33 cellular contexts compared by ENCODE assay signal in the genomic region with DNA sequence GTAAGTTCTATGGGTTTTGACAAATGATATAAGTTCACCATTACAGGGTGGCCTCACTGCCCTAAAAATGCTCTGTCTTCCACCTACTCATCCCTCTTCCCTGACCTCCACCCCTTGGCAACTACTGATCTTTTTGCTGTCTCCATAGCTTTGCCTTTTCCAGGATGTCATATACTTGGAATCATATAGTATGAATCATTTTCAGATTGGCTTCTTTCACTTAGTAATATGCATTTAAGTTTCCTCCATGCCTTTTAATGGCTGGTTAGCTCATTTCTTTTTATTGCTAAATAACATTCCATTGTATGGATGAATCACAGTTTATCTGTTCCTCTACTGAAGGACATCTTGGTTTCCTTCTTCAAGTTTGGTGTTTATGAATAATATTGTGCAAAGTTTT. TPM values are rescaled to one million over a fixed set of nuclear protein-coding genes. Genes with fewer than 3 reads are reported as not detected.
DNase-seq lines count a peak whose midpoint lies in the region; ATAC-seq and TF ChIP-seq lines count a peak whose summit lies in the region.
"Had no signal": no experiment of that assay in that cellular context is flagged by ENCODE, and none has a peak within 500 bp of the region (broad histone marks: within the 10 kb centered on the region; RNA-seq: fewer than 3 reads in every experiment).

No MANE protein-coding gene starts in this region.

- TF ChIP-seq CTCF in body of pancreas (IDR thresholded peaks at IDR 0.05) (no peak), suprapubic skin (IDR thresholded peaks at IDR 0.05) (no peak)

- TF ChIP-seq EP300 in suprapubic skin (IDR thresholded peaks at IDR 0.05), result no peak

- peak; percentile 70 for DNase-seq in EL
- peak; percentile 56 for DNase-seq in NCI-H226
- no peak for DNase-seq in epithelial cell of prostate (ENCODE audit: low read depth, low spot score)
- DNase-seq in left colon, result no peak
- DNase-seq in body of pancreas, result no peak
- DNase-seq in HEK293T (ENCODE audit: extremely low spot score), result no peak
- DNase-seq in suprapubic skin (ENCODE audit: low spot score in 2 of 2), result no peak
- DNase-seq: ACHN; activated CD4-positive, alpha-beta T cell treated with anti-CD3 and anti-CD28 coated beads, Interleukin-2, amount 50 U/mL, for 4 hours; activated CD4-positive, CD25-positive, alpha-beta regulatory T cell; activated CD8-positive, alpha-beta memory T cell treated with anti-CD3 and anti-CD28 coated beads, Interleukin-2, amount 50 U/mL, for 4 hours; activated naive CD4-positive, alpha-beta T cell treated with anti-CD3 and anti-CD28 coated beads, Interleukin-2, amount 10 ng/mL, durations not matched to agents 7 days and 5 days; cortex of kidney; DMS79; esophagus squamous epithelium; glutamatergic neuron; islet precursor cell; midbrain; MM.1S; natural killer cell; NCI-H2029 treated with DMSO at 0.1 percent for 48 hours; NCI-H2227 treated with DMSO at 0.1 percent for 48 hours; NCI-H774; small intestine; stimulated activated CD8-positive, alpha-beta memory T cell treated with anti-CD3 and anti-CD28 coated beads, Interleukin-4, amount 100 ng/mL, for 48 hours; stimulated activated naive CD8-positive, alpha-beta T cell treated with anti-CD3 and anti-CD28 coated beads, Interleukin-15, amount 100 ng/mL, for 72 hours; T-helper 1 cell; thyroid gland had no signal

- H3K9me3 ChIP-seq in body of pancreas (no peaks in the 10 kb centered on the region), suprapubic skin (peaks cover 4% of the 10 kb centered on the region)
- H3K9me3 ChIP-seq: thyroid gland had no signal

- TF ChIP-seq POLR2A in body of pancreas (IDR thresholded peaks at IDR 0.05) (no peak), suprapubic skin (IDR thresholded peaks at IDR 0.05) (no peak)

- H3K27me3 ChIP-seq in body of pancreas (no peaks in the 10 kb centered on the region), suprapubic skin (peaks cover 6% of the 10 kb centered on the region)
- H3K27me3 ChIP-seq: thyroid gland had no signal

- H3K4me3 ChIP-seq in body of pancreas (no peak overlapping the region), suprapubic skin (no peak overlapping the region)
- H3K4me3 ChIP-seq: esophagus squamous epithelium, K562, thyroid gland had no signal

- H3K27ac ChIP-seq in epithelial cell of prostate (peak overlapping the region; percentile 60), body of pancreas (no peak overlapping the region), suprapubic skin (no peak overlapping the region)
- H3K27ac ChIP-seq: esophagus squamous epithelium, RWPE1, thyroid gland had no signal

- intact Hi-C loops in left colon (cut with DNase I, micrococcal nuclease), result no loop called here
- intact Hi-C loops in body of pancreas (cut with DNase I), result no loop called here

- H3K36me3 ChIP-seq in body of pancreas (replicated peaks in 1 of 2; ENCODE audit: insufficient read depth in 1 of 2, low read depth in 2 of 2), result no peaks in the 10 kb centered on the region
- H3K36me3 ChIP-seq in suprapubic skin, result no peaks in the 10 kb centered on the region
- H3K36me3 ChIP-seq: esophagus squamous epithelium, thyroid gland had no signal

- POLR2A ChIA-PET in HEK293T (lab: Yijun Ruan, JAX), result interaction anchor here (1.8 kb wide), 1 partner anchor 13 kb away, joined by 4 read pairs; no protein-coding TSS in a partner anchor

- ATAC-seq in left colon, result peak; percentile 75
- no peak for ATAC-seq in body of pancreas
- no peak for ATAC-seq in HG02588 (IDR thresholded peaks at IDR 0.05; ENCODE audit: unreplicated experiment)
- ATAC-seq: K562; natural killer cell; stimulated activated naive CD8-positive, alpha-beta T cell treated with anti-CD3 and anti-CD28 coated beads, Interleukin-15, amount 100 ng/mL, for 72 hours had no signal

- CTCF ChIA-PET in HEK293T (lab: Yijun Ruan, JAX), result interaction anchor here (1.1 kb wide), 1 partner anchor 62 kb away, joined by 4 read pairs; no protein-coding TSS in a partner anchor

- H3K4me1 ChIP-seq in body of pancreas, result no peaks in the 10 kb centered on the region
- no peaks in the 10 kb centered on the region for H3K4me1 ChIP-seq in suprapubic skin
- H3K4me1 ChIP-seq: esophagus squamous epithelium, thyroid gland had no signal

TF ChIP-seq in HEK293T, 16 proteins besides CTCF, POLR2A, EP300 and RAD21:
- TF ChIP-seq ZNF384 (IDR thresholded peaks at IDR 0.05) (no peak), FOXK2 (IDR thresholded peaks at IDR 0.05) (no peak), SUZ12 (IDR thresholded peaks at IDR 0.05) (no peak), FOXA1 (IDR thresholded peaks at IDR 0.05) (no peak), SP1 (IDR thresholded peaks at IDR 0.05) (no peak), HDGF (IDR thresholded peaks at IDR 0.05; ENCODE audit: borderline replicate concordance) (no peak), CTBP1 (IDR thresholded peaks at IDR 0.05; ENCODE audit: borderline replicate concordance) (no peak), ARNT (IDR thresholded peaks at IDR 0.05) (no peak), NFRKB (IDR thresholded peaks at IDR 0.05) (no peak), LEF1 (IDR thresholded peaks at IDR 0.05; ENCODE audit: borderline replicate concordance) (no peak), L3MBTL2 (conservative IDR thresholded peaks at IDR 0.05) (no peak), TARDBP (IDR thresholded peaks at IDR 0.05) (no peak), BHLHE40 (IDR thresholded peaks at IDR 0.05; ENCODE audit: borderline replicate concordance) (no peak), FOXM1 (IDR thresholded peaks at IDR 0.05; ENCODE audit: borderline replicate concordance) (no peak)
- TF ChIP-seq, protein P1, sequence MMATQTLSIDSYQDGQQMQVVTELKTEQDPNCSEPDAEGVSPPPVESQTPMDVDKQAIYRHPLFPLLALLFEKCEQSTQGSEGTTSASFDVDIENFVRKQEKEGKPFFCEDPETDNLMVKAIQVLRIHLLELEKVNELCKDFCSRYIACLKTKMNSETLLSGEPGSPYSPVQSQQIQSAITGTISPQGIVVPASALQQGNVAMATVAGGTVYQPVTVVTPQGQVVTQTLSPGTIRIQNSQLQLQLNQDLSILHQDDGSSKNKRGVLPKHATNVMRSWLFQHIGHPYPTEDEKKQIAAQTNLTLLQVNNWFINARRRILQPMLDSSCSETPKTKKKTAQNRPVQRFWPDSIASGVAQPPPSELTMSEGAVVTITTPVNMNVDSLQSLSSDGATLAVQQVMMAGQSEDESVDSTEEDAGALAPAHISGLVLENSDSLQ (IDR thresholded peaks at IDR 0.05), result no peak
TF ChIP-seq in HEK293T: peak in this region for 0.

RNA-seq across cellular contexts. Expression of a gene that starts 14.0 kb away (rescaled TPM):
- total RNA-seq in left colon (10 to 100 TPM; 36.9 to 39.2 TPM), body of pancreas (10 to 100 TPM; 33.5 to 67.9 TPM), suprapubic skin (10 to 100 TPM; 35.9 to 49.3 (median 41.5) TPM)

RNA-seq across cellular contexts. Expression of a gene that starts 45.3 kb away (rescaled TPM):
- 10 to 100 TPM in 1 of 2 donors, 1 to 10 TPM in 1; 8.3 to 13.1 TPM for total RNA-seq in left colon
- 10 to 100 TPM; 27.5 to 64.9 TPM for total RNA-seq in body of pancreas
- 10 to 100 TPM; 29.9 to 69.8 (median 39.1) TPM for total RNA-seq in suprapubic skin

RNA-seq across cellular contexts. Expression of a gene that starts 46.8 kb away (rescaled TPM):
- total RNA-seq in left colon (1 to 10 TPM; 2.0 to 2.8 TPM), body of pancreas (1 to 10 TPM in 1 of 2 donors, not detected in 1; 1.3 TPM), suprapubic skin (1 to 10 TPM in 1 of 4 donors, under 1 TPM in 1, not detected in 2; 0.98 to 2.1 TPM)
- total RNA-seq: activated T-helper 1 cell treated with anti-CD3 and anti-CD28 coated beads, Interleukin-12 subunit alpha, Interleukin-12 subunit beta, Interleukin-2, Interleukin-4 antibody, amounts not matched to agents 30 ng/mL and 10 ng/mL and 1 ng/mL, durations not matched to agents 14 hours and 24 hours and 36 hours; natural killer cell; osteocyte had no signal

Comparison
In these comparisons a context has a peak if more than half of its experiments do, and no peak if none do; other contexts are left out.
1. DNase-seq: peak in EL (single experiment) and NCI-H226 (single experiment); none in epithelial cell of prostate (single experiment), left colon (0 of 2), body of pancreas (0 of 4), HEK293T (single experiment) and suprapubic skin (0 of 2).